ENCODE assay signal across 2 cellular contexts in genomic region chr18:24114924-24115549, GRCh38.
TF ChIP-seq lines count a peak whose summit lies in the region.

No MANE protein-coding gene starts in this region.

TF ChIP-seq in IMR-90, 13 proteins besides CTCF, POLR2A, EP300 and RAD21 (continued from another document):
- no peak for TF ChIP-seq MAZ (IDR thresholded peaks at IDR 0.05; ENCODE audit: borderline replicate concordance, low read depth, low read length)
- no peak for TF ChIP-seq ELK1 (IDR thresholded peaks at IDR 0.05; ENCODE audit: borderline replicate concordance, low read depth, low read length)
- TF ChIP-seq FOS (IDR thresholded peaks at IDR 0.05; ENCODE audit: low read depth, low read length), result no peak
- no peak for TF ChIP-seq SMC3 (IDR thresholded peaks at IDR 0.05; ENCODE audit: low read depth, low read length)
- no peak for TF ChIP-seq BHLHE40 (IDR thresholded peaks at IDR 0.05; ENCODE audit: low read depth, low read length)
- TF ChIP-seq USF2 (IDR thresholded peaks at IDR 0.05; ENCODE audit: low read depth, low read length), result no peak
- TF ChIP-seq CHD1 (IDR thresholded peaks at IDR 0.05; ENCODE audit: low read depth, low read length), result no peak
- TF ChIP-seq NFE2L2 (IDR thresholded peaks at IDR 0.05; ENCODE audit: low read depth, low read length), result no peak
- TF ChIP-seq MAFK (IDR thresholded peaks at IDR 0.05; ENCODE audit: low read depth, low read length), result no peak

TF ChIP-seq in GM12891, 5 proteins besides CTCF, POLR2A, EP300 and RAD21 (continued from another document):
- TF ChIP-seq PAX5 (IDR thresholded peaks at IDR 0.05; ENCODE audit: insufficient read depth, low read length, severe bottlenecking) (no peak), SPI1 (IDR thresholded peaks at IDR 0.05; ENCODE audit: low read depth, low read length) (no peak), TAF1 (IDR thresholded peaks at IDR 0.05; ENCODE audit: low read depth, low read length) (no peak)
